In the genomic region with DNA sequence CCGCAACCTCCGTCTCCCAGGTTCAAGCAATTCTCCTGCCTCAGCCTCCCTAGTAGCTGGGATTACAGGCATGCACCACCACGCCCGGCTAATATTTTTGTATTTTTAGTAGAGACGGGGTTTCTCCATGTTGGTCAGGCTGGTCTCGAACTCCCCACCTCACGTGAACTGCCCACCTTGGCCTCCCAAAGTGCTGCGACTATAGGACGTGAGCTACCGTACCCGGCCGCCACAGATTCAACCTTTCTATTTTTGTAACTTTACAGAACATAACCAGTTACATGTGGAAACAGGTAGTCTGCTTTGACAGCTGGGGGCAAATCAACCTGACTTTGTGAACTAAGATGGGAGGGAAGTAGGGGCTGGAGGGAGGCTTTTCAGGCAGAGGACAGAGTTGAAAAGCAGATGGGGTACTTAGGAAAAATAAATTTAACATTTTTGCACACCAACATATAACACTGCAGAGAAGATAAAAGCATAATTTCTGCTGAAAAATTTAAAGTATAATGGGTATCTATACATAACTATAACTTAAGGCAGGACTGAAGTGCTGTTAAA, we compare ENCODE assay signal across 24 cellular contexts. TPM values are rescaled to one million over a fixed set of nuclear protein-coding genes. Genes with fewer than 3 reads are reported as not detected.
DNase-seq lines count a peak whose midpoint lies in the region; ATAC-seq and TF ChIP-seq lines count a peak whose summit lies in the region.
"Had no signal": no experiment of that assay in that cellular context is flagged by ENCODE, and none has a peak within 500 bp of the region (broad histone marks: within the 10 kb centered on the region; RNA-seq: fewer than 3 reads in every experiment).

No MANE protein-coding gene starts in this region.

- H3K4me1 ChIP-seq in H9 (ENCODE audit: insufficient read depth, low read length) = no peaks in the 10 kb centered on the region
- H3K4me1 ChIP-seq in CD8-positive, alpha-beta T cell (ENCODE audit: insufficient read depth, low read length) = peaks cover 13% of the 10 kb centered on the region

- POLR2A ChIA-PET in CD8-positive, alpha-beta T cell (lab: Charles Lee) = no interaction called here

- H2BK20ac ChIP-seq in H9 (ENCODE audit: low read depth, low read length, poor library complexity, severe bottlenecking) = no peak overlapping the region

- H2BK120ac ChIP-seq in H9 (ENCODE audit: low read depth, low read length, poor library complexity, severe bottlenecking) = no peak overlapping the region

- no peak for ATAC-seq in activated T-cell treated with anti-CD3 and anti-CD28 coated beads, Interleukin-2, amount 50 U/mL, for 4 hours
- no peak for ATAC-seq in activated T-helper 17 cell treated with anti-CD3 and anti-CD28 coated beads, Interleukin-2, amount 50 U/mL, for 72 hours (replicated peaks)
- no peak for ATAC-seq in natural killer cell
- no peak for ATAC-seq in CD8-positive, alpha-beta T cell
- no peak for ATAC-seq in HG03457 (IDR thresholded peaks at IDR 0.05; ENCODE audit: unreplicated experiment)
- ATAC-seq: heart left ventricle; naive thymus-derived CD4-positive, alpha-beta T cell; pancreas; sciatic nerve had no signal

- no peak for DNase-seq in activated T-cell treated with anti-CD3 and anti-CD28 coated beads, Interleukin-2, amount 50 U/mL, for 4 hours
- DNase-seq in activated T-cell treated with anti-CD3 and anti-CD28 coated beads, Interleukin-2, amount 50 U/mL, for 48 hours = no peak
- no peak for DNase-seq in H9
- no peak for DNase-seq in natural killer cell
- DNase-seq in COLO668 (lab: John Stamatoyannopoulos, UW; ENCODE audit: unreplicated experiment) = no peak
- no peak for DNase-seq in CD8-positive, alpha-beta T cell
- DNase-seq: ACHN; activated CD4-positive, CD25-positive, alpha-beta regulatory T cell; activated effector memory CD4-positive, alpha-beta T cell treated with anti-CD3 and anti-CD28 coated beads, Interleukin-2, amount 50 U/mL, for 16 hours; anterior cingulate cortex; heart left ventricle; naive thymus-derived CD4-positive, alpha-beta T cell; NCI-H146; NCI-H2171; NCI-H524 treated with DMSO at 0.1 percent for 48 hours; pancreas; T1000 had no signal

- peaks cover 74% of the 10 kb centered on the region for H3K36me3 ChIP-seq in CD8-positive, alpha-beta T cell (ENCODE audit: insufficient read depth, low read length)

- no peak overlapping the region for H3K4me3 ChIP-seq in CD8-positive, alpha-beta T cell (ENCODE audit: low read depth, low read length)
- H3K4me3 ChIP-seq: heart left ventricle, pancreas, suprapubic skin, vagina had no signal

- no peak overlapping the region for H3K27ac ChIP-seq in H9 (ENCODE audit: insufficient read length, low read depth, low read length)
- no peak overlapping the region for H3K27ac ChIP-seq in CD8-positive, alpha-beta T cell (ENCODE audit: low read depth, low read length)
- H3K27ac ChIP-seq: heart left ventricle, pancreas, suprapubic skin, vagina had no signal

- H3K23ac ChIP-seq in H9 (ENCODE audit: insufficient read length, low read depth, low read length) = no peak overlapping the region

- H2AK5ac ChIP-seq in H9 (ENCODE audit: insufficient read length, low read length) = no peak overlapping the region

- H3K36me3 Mint-ChIP-seq in activated T-cell treated with anti-CD3 and anti-CD28 coated beads, Interleukin-2, amount 50 U/mL, for 4 hours (ENCODE audit: insufficient read depth) = peaks cover 78% of the 10 kb centered on the region
- H3K36me3 Mint-ChIP-seq in H9 (ENCODE audit: insufficient read depth in 1 of 3, low read depth in 3 of 3) = peaks cover 80 to 88% (median 86%) of the 10 kb centered on the region in 3 experiments
- H3K36me3 Mint-ChIP-seq in activated T-helper 17 cell treated with anti-CD3 and anti-CD28 coated beads, Interleukin-2, amount 50 U/mL, for 72 hours (ENCODE audit: low read depth) = peaks cover 97% of the 10 kb centered on the region
- H3K36me3 Mint-ChIP-seq in natural killer cell = peaks cover 43% of the 10 kb centered on the region
- H3K36me3 Mint-ChIP-seq in CD8-positive, alpha-beta T cell = peaks cover 86% of the 10 kb centered on the region

- H3K27me3 ChIP-seq in H9 (ENCODE audit: insufficient read depth, low read length) = no peaks in the 10 kb centered on the region
- no peaks in the 10 kb centered on the region for H3K27me3 ChIP-seq in CD8-positive, alpha-beta T cell (ENCODE audit: insufficient read depth, low read length)
- H3K27me3 ChIP-seq: BLaER1 treated with 17β-estradiol and CSF1 and Interleukin-3, amounts not matched to agents 10 nM and 100 nM; heart left ventricle; pancreas; suprapubic skin; vagina had no signal

- H2AFZ ChIP-seq in H9 (ENCODE audit: low read length) = no peak overlapping the region

- H3K27me3 Mint-ChIP-seq in activated T-cell treated with anti-CD3 and anti-CD28 coated beads, Interleukin-2, amount 50 U/mL, for 4 hours (ENCODE audit: low read depth) = no peaks in the 10 kb centered on the region
- H3K27me3 Mint-ChIP-seq in H9 (ENCODE audit: low read depth) (no peaks in the 10 kb centered on the region), natural killer cell (ENCODE audit: low read depth in 2 of 2) (no peaks in the 10 kb centered on the region)
- H3K27me3 Mint-ChIP-seq in activated T-helper 17 cell treated with anti-CD3 and anti-CD28 coated beads, Interleukin-2, amount 50 U/mL, for 72 hours = no peaks in the 10 kb centered on the region
- no peaks in the 10 kb centered on the region for H3K27me3 Mint-ChIP-seq in CD8-positive, alpha-beta T cell (ENCODE audit: low read depth)
- H3K27me3 Mint-ChIP-seq: dendritic cell treated with granulocyte-macrophage colony-stimulating factor and Interleukin-4, amounts not matched to agents 40 ng/mL and 50 ng/mL, for 4 days; naive thymus-derived CD4-positive, alpha-beta T cell had no signal

- H3K27ac Mint-ChIP-seq in H9 (peak overlapping the region; percentile 44 to 96 (median 61); a peak in 5 of 7 replicates), natural killer cell (peak overlapping the region; percentile 40 to 55)
- peak overlapping the region; percentile 45 for H3K27ac Mint-ChIP-seq in activated T-helper 17 cell treated with anti-CD3 and anti-CD28 coated beads, Interleukin-2, amount 50 U/mL, for 72 hours
- H3K27ac Mint-ChIP-seq in CD8-positive, alpha-beta T cell = no peak overlapping the region
- H3K27ac Mint-ChIP-seq: dendritic cell treated with granulocyte-macrophage colony-stimulating factor and Interleukin-4, amounts not matched to agents 40 ng/mL and 50 ng/mL, for 4 days had no signal

- H3T11ph ChIP-seq in H9 (ENCODE audit: low read length) = no peak overlapping the region

- no peak overlapping the region for H2BK12ac ChIP-seq in H9 (ENCODE audit: insufficient read length, low read depth, low read length)

- no peaks in the 10 kb centered on the region for H4K20me1 ChIP-seq in H9 (ENCODE audit: control insufficient read depth, insufficient read depth, insufficient read length)

- H3K9ac ChIP-seq in H9 (ENCODE audit: extremely low read depth, insufficient read length, low read length) = no peak overlapping the region

- no peak overlapping the region for H4K8ac ChIP-seq in H9 (replicated peaks; ENCODE audit: insufficient read length, low read depth, low read length)

- no peaks in the 10 kb centered on the region for H3K9me3 Mint-ChIP-seq in activated T-cell treated with anti-CD3 and anti-CD28 coated beads, Interleukin-2, amount 50 U/mL, for 4 hours
- peaks cover 3 to 6% of the 10 kb centered on the region in 2 experiments; a peak in 2 of 5 replicates for H3K9me3 Mint-ChIP-seq in H9
- no peaks in the 10 kb centered on the region for H3K9me3 Mint-ChIP-seq in activated T-helper 17 cell treated with anti-CD3 and anti-CD28 coated beads, Interleukin-2, amount 50 U/mL, for 72 hours
- no peaks in the 10 kb centered on the region for H3K9me3 Mint-ChIP-seq in natural killer cell
- H3K9me3 Mint-ChIP-seq in CD8-positive, alpha-beta T cell = no peaks in the 10 kb centered on the region
- H3K9me3 Mint-ChIP-seq: dendritic cell treated with granulocyte-macrophage colony-stimulating factor and Interleukin-4, amounts not matched to agents 40 ng/mL and 50 ng/mL, for 4 days had no signal

- no CpG with 5 or more reads among the region's 12 CpGs for WGBS in H9 (ENCODE audit: extremely low coverage, insufficient read length, low lambda C conversion rate)

- H3K79me1 ChIP-seq in H9 (ENCODE audit: insufficient read depth, low read depth, low read length, poor library complexity, severe bottlenecking) = no peaks in the 10 kb centered on the region

- no peak overlapping the region for H4K5ac ChIP-seq in H9 (ENCODE audit: insufficient read length, low read depth, low read length)

- H3K4me2 ChIP-seq in H9 (ENCODE audit: insufficient read depth, insufficient read length, low read length) = no peak overlapping the region

- no peak overlapping the region for H3K18ac ChIP-seq in H9 (ENCODE audit: insufficient read length, low read depth, low read length)

- no peak overlapping the region for H3K14ac ChIP-seq in H9 (ENCODE audit: insufficient read depth, low read length)

- TF ChIP-seq CTCF in H9 (conservative IDR thresholded peaks at IDR 0.05) (no peak), natural killer cell (IDR thresholded peaks at IDR 0.05) (no peak)
- TF ChIP-seq CTCF in CD8-positive, alpha-beta T cell (IDR thresholded peaks at IDR 0.05) = no peak

- H3K23me2 ChIP-seq in H9 (ENCODE audit: insufficient read length, low read depth, low read length, poor library complexity, severe bottlenecking) = peaks cover 12% of the 10 kb centered on the region

- no peak overlapping the region for H3K4ac ChIP-seq in H9 (ENCODE audit: low read depth, low read length)

- peaks cover 50% of the 10 kb centered on the region for H3K4me1 Mint-ChIP-seq in activated T-cell treated with anti-CD3 and anti-CD28 coated beads, Interleukin-2, amount 50 U/mL, for 4 hours (ENCODE audit: low read depth)
- peaks cover 31 to 60% of the 10 kb centered on the region in 2 experiments for H3K4me1 Mint-ChIP-seq in H9
- peaks cover 37% of the 10 kb centered on the region for H3K4me1 Mint-ChIP-seq in activated T-helper 17 cell treated with anti-CD3 and anti-CD28 coated beads, Interleukin-2, amount 50 U/mL, for 72 hours
- peaks cover 46 to 58% of the 10 kb centered on the region in 2 donors for H3K4me1 Mint-ChIP-seq in natural killer cell
- peaks cover 47% of the 10 kb centered on the region for H3K4me1 Mint-ChIP-seq in CD8-positive, alpha-beta T cell (ENCODE audit: low read depth)

- H2BK5ac ChIP-seq in H9 (ENCODE audit: insufficient read length, low read length) = no peak overlapping the region

- peak overlapping the region; percentile 19 for H3K4me3 Mint-ChIP-seq in activated T-cell treated with anti-CD3 and anti-CD28 coated beads, Interleukin-2, amount 50 U/mL, for 4 hours
- peak overlapping the region in 1 of 2 experiments; percentile 29; a peak in 1 of 5 replicates for H3K4me3 Mint-ChIP-seq in H9
- peak overlapping the region; percentile 97 for H3K4me3 Mint-ChIP-seq in activated T-helper 17 cell treated with anti-CD3 and anti-CD28 coated beads, Interleukin-2, amount 50 U/mL, for 72 hours
- H3K4me3 Mint-ChIP-seq in natural killer cell = no peak overlapping the region
- H3K4me3 Mint-ChIP-seq in CD8-positive, alpha-beta T cell = no peak overlapping the region
- H3K4me3 Mint-ChIP-seq: dendritic cell treated with granulocyte-macrophage colony-stimulating factor and Interleukin-4, amounts not matched to agents 40 ng/mL and 50 ng/mL, for 4 days; naive thymus-derived CD4-positive, alpha-beta T cell had no signal

- H3K9me3 ChIP-seq in H9 (ENCODE audit: control insufficient read depth, low read depth, low read length) = no peaks in the 10 kb centered on the region
- H3K9me3 ChIP-seq in CD8-positive, alpha-beta T cell (ENCODE audit: low read length) = no peaks in the 10 kb centered on the region
- H3K9me3 ChIP-seq: BLaER1 treated with 17β-estradiol and CSF1 and Interleukin-3, amounts not matched to agents 10 nM and 100 nM; heart left ventricle; pancreas; suprapubic skin; vagina had no signal

- intact Hi-C loops in natural killer cell (cut with micrococcal nuclease) = loop anchor here (10.0 kb wide), 1 partner anchor 145 kb away; no protein-coding TSS in a partner anchor
- intact Hi-C loops in CD8-positive, alpha-beta T cell (cut with DNase I, micrococcal nuclease) = loop anchor here (10.0 kb wide), 4 partner anchors 395 to 1755 kb away; partner anchors contain the start of genes FBXO4 (in 1 of the 2) and RICTOR (in 1 of the 2)

- H3K79me2 ChIP-seq in H9 (ENCODE audit: insufficient read depth, low read length) = peaks cover 13% of the 10 kb centered on the region; the same call in 1 of the 2 replicates

- CTCF ChIA-PET in CD8-positive, alpha-beta T cell (lab: Charles Lee) = no interaction called here

- no peak overlapping the region for H2BK15ac ChIP-seq in H9 (ENCODE audit: low read depth, low read length)

- H3K56ac ChIP-seq in H9 (ENCODE audit: insufficient read length, low read depth, low read length) = no peak overlapping the region

- no peak overlapping the region for H4K91ac ChIP-seq in H9 (ENCODE audit: insufficient read length, low read depth, low read length)

RNA-seq across cellular contexts. Expression of gene RPL37, which starts 5.2 kb away (rescaled TPM):
- total RNA-seq in activated T-cell treated with anti-CD3 and anti-CD28 coated beads, Interleukin-2, amount 50 U/mL, for 4 hours = 1,000 to 10,000 TPM; 1,753 to 1,834 (median 1,793) TPM
- total RNA-seq in H9 (2021) (1,726 and 1,735 TPM in 2 replicates), natural killer cell (1,000 to 10,000 TPM in 2 of 3 donors, 100 to 1,000 TPM in 1; 961 to 1,288 (median 1,179) TPM)
- 1,000 to 10,000 TPM; 1,599 to 2,067 TPM for total RNA-seq in activated T-helper 17 cell treated with anti-CD3 and anti-CD28 coated beads, Interleukin-2, amount 50 U/mL, for 72 hours
- 1,000 to 10,000 TPM; 2,804 to 2,873 TPM for total RNA-seq in CD8-positive, alpha-beta T cell

RNA-seq across cellular contexts. Expression of gene CARD6, which starts 11.3 kb away (rescaled TPM):
- total RNA-seq in activated T-cell treated with anti-CD3 and anti-CD28 coated beads, Interleukin-2, amount 50 U/mL, for 4 hours = 1 to 10 TPM in 1 of 3 donors, under 1 TPM in 2; 0.76 to 1.7 (median 0.84) TPM
- 0.22 and 0.35 TPM in 2 replicates for total RNA-seq in H9 (2021)
- total RNA-seq in activated T-helper 17 cell treated with anti-CD3 and anti-CD28 coated beads, Interleukin-2, amount 50 U/mL, for 72 hours = 1 to 10 TPM; 3.6 to 4.8 TPM
- total RNA-seq in natural killer cell = 1 to 10 TPM; 3.4 to 5.2 (median 3.9) TPM
- total RNA-seq in CD8-positive, alpha-beta T cell = under 1 TPM; 0.39 to 0.43 TPM

RNA-seq across cellular contexts. Expression of gene PRKAA1, which starts 31.7 kb away (rescaled TPM):
- total RNA-seq in activated T-cell treated with anti-CD3 and anti-CD28 coated beads, Interleukin-2, amount 50 U/mL, for 4 hours = 10 to 100 TPM; 48.6 to 51.4 (median 50.3) TPM
- total RNA-seq in H9 (2021) (28.8 and 29.1 TPM in 2 replicates), natural killer cell (100 to 1,000 TPM; 120 to 165 (median 122) TPM)
- 10 to 100 TPM; 39.2 to 60.3 TPM for total RNA-seq in activated T-helper 17 cell treated with anti-CD3 and anti-CD28 coated beads, Interleukin-2, amount 50 U/mL, for 72 hours
- total RNA-seq in CD8-positive, alpha-beta T cell = 100 to 1,000 TPM; 113 to 114 TPM

Comparison
In these comparisons a context has a peak if more than half of its experiments do, and no peak if none do; other contexts are left out.
1. H3K4me3 Mint-ChIP-seq: peak in activated T-cell treated with anti-CD3 and anti-CD28 coated beads, Interleukin-2, amount 50 U/mL, for 4 hours (single experiment) and activated T-helper 17 cell treated with anti-CD3 and anti-CD28 coated beads, Interleukin-2, amount 50 U/mL, for 72 hours (single experiment); none in natural killer cell (single experiment) and CD8-positive, alpha-beta T cell (single experiment).